29 cellular contexts compared by ENCODE assay signal in the genomic region with DNA sequence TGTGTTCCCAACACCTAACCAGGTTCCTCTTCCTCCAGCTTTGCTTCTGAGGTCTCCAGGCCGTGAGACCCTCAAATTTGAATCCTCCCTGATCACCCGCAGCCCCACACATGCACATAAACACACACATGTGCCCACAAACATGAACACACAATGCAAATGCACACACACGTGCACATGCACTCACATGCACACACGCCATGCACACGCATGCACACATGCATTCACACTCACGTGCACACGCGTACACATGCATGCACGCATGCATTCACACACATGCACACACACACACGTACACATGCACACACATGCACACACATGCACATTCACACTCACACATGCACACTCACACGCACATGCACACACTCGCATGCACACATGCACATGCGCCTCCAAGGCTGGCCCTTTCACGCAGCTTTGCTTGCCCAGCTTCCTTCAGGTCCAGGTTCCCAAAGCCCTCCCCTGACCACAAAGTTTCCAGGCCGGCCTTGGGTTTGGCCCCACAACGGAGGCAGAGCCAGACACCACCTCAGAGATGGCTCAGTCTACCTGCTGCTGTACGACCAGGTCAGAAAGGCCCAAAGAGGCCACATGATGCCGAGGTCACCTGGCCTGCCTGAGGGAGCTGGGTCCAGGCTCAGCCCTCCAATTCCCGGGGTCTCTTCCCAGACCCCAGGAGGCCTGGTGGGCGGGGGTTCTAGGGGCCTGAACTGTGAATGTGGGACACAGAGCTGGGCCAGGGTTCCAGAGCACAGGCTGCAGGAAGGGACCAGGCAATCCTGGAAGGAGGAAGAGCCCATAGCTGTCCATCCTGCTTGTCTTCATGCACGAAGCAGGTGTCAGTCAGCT. TPM values are rescaled to one million over a fixed set of nuclear protein-coding genes. Genes with fewer than 3 reads are reported as not detected.
"Had no signal": no experiment of that assay in that cellular context is flagged by ENCODE, and none has a peak within 500 bp of the region (broad histone marks: within the 10 kb centered on the region; RNA-seq: fewer than 3 reads in every experiment).

No MANE protein-coding gene starts in this region.

- H3K79me2 ChIP-seq: hepatocyte had no signal

- DNase-seq: activated B cell treated with CpG ODN at 0.5 μM for 24 hours; activated CD8-positive, alpha-beta memory T cell treated with anti-CD3 and anti-CD28 coated beads, Interleukin-2, amount 10 ng/mL, durations not matched to agents 7 days and 5 days; activated CD8-positive, alpha-beta T cell treated with anti-CD3 and anti-CD28 coated beads, Interleukin-2, amount 10 ng/mL, durations not matched to agents 7 days and 5 days; activated naive CD8-positive, alpha-beta T cell treated with anti-CD3 and anti-CD28 coated beads, Interleukin-2, amount 50 U/mL, for 24 hours; activated T-cell treated with anti-CD3 and anti-CD28 coated beads, Interleukin-2, amount 50 U/mL, for 48 hours; central memory CD4-positive, alpha-beta T cell; endodermal cell; esophagus squamous epithelium; foreskin melanocyte; islet precursor cell; stimulated activated CD4-positive, alpha-beta T cell treated with anti-CD3 and anti-CD28 coated beads, Interleukin-1b, Interleukin-23, amount 100 ng/mL, for 48 hours; stimulated activated CD4-positive, alpha-beta T cell treated with anti-CD3 and anti-CD28 coated beads, Interleukin-4, amount 100 ng/mL, for 4 hours; stimulated activated CD8-positive, alpha-beta memory T cell treated with anti-CD3 and anti-CD28 coated beads, Interleukin-4, amount 100 ng/mL, for 48 hours; stimulated activated naive CD8-positive, alpha-beta T cell treated with anti-CD3 and anti-CD28 coated beads, Interleukin-15, amount 100 ng/mL, for 72 hours; T-helper 2 cell had no signal

- H3K27ac Mint-ChIP-seq: activated B cell treated with CpG ODN at 0.5 μM for 24 hours; activated CD8-positive, alpha-beta memory T cell treated with anti-CD3 and anti-CD28 coated beads, Interleukin-2, amount 10 ng/mL, durations not matched to agents 7 days and 5 days; activated CD8-positive, alpha-beta T cell treated with anti-CD3 and anti-CD28 coated beads, Interleukin-2, amount 10 ng/mL, durations not matched to agents 7 days and 5 days; activated naive CD4-positive, alpha-beta T cell treated with anti-CD3 and anti-CD28 coated beads, Interleukin-2, amount 50 U/mL, for 24 hours; activated naive CD8-positive, alpha-beta T cell treated with anti-CD3 and anti-CD28 coated beads, Interleukin-2, amount 50 U/mL, for 24 hours; activated T-helper 2 cell treated with anti-CD3 and anti-CD28 coated beads, Interferon-gamma antibody, Interleukin-2, Interleukin-4, amounts not matched to agents 10 μg/mL and 5 μg/mL and 100 μg/mL, durations not matched to agents 14 hours and 24 hours and 36 hours; dendritic cell treated with granulocyte-macrophage colony-stimulating factor and Interleukin-4, amounts not matched to agents 40 ng/mL and 50 ng/mL, for 4 days; endodermal cell; progenitor cell of endocrine pancreas; stimulated activated memory B cell treated with anti-CD40 and anti-IgM and Interleukin-4, amounts not matched to agents 10 μg/mL and 1 μg/mL and 100 μg/mL, for 72 hours; stimulated activated naive CD8-positive, alpha-beta T cell treated with anti-CD3 and anti-CD28 coated beads, Interleukin-15, amount 100 ng/mL, for 72 hours had no signal

- ATAC-seq: activated CD8-positive, alpha-beta memory T cell treated with anti-CD3 and anti-CD28 coated beads, Interleukin-2, amount 10 ng/mL, durations not matched to agents 7 days and 5 days; activated CD8-positive, alpha-beta T cell treated with anti-CD3 and anti-CD28 coated beads, Interleukin-2, amount 10 ng/mL, durations not matched to agents 7 days and 5 days; activated naive CD8-positive, alpha-beta T cell treated with anti-CD3 and anti-CD28 coated beads, Interleukin-2, amount 50 U/mL, for 24 hours; stimulated activated memory B cell treated with anti-CD40 and anti-IgM and Interleukin-4, amounts not matched to agents 10 μg/mL and 1 μg/mL and 100 μg/mL, for 72 hours; stimulated activated naive CD8-positive, alpha-beta T cell treated with anti-CD3 and anti-CD28 coated beads, Interleukin-15, amount 100 ng/mL, for 72 hours had no signal

- H3K36me3 ChIP-seq: breast epithelium, esophagus squamous epithelium, ovary, upper lobe of left lung had no signal

- H3K9me3 ChIP-seq: breast epithelium, esophagus squamous epithelium, ovary, upper lobe of left lung had no signal

- H2AFZ ChIP-seq: hepatocyte had no signal

- H3K27me3 ChIP-seq: hepatocyte, ovary, upper lobe of left lung had no signal

- H3K27ac ChIP-seq: breast epithelium, hepatocyte, ovary, upper lobe of left lung had no signal

- H3K36me3 Mint-ChIP-seq: activated CD8-positive, alpha-beta memory T cell treated with anti-CD3 and anti-CD28 coated beads, Interleukin-2, amount 10 ng/mL, durations not matched to agents 7 days and 5 days; activated naive CD4-positive, alpha-beta T cell treated with anti-CD3 and anti-CD28 coated beads, Interleukin-2, amount 50 U/mL, for 24 hours; stimulated activated memory B cell treated with anti-CD40 and anti-IgM and Interleukin-4, amounts not matched to agents 10 μg/mL and 1 μg/mL and 100 μg/mL, for 72 hours had no signal

- H3K4me1 Mint-ChIP-seq: activated B cell treated with CpG ODN at 0.5 μM for 24 hours; activated CD8-positive, alpha-beta memory T cell treated with anti-CD3 and anti-CD28 coated beads, Interleukin-2, amount 10 ng/mL, durations not matched to agents 7 days and 5 days; endodermal cell had no signal

- H3K4me3 ChIP-seq: breast epithelium, esophagus squamous epithelium, hepatocyte, ovary, smooth muscle cell, upper lobe of left lung had no signal

- H3K4me3 Mint-ChIP-seq: activated B cell treated with CpG ODN at 0.5 μM for 24 hours; activated CD8-positive, alpha-beta memory T cell treated with anti-CD3 and anti-CD28 coated beads, Interleukin-2, amount 10 ng/mL, durations not matched to agents 7 days and 5 days; activated CD8-positive, alpha-beta T cell treated with anti-CD3 and anti-CD28 coated beads, Interleukin-2, amount 10 ng/mL, durations not matched to agents 7 days and 5 days; activated naive CD4-positive, alpha-beta T cell treated with anti-CD3 and anti-CD28 coated beads, Interleukin-2, amount 50 U/mL, for 24 hours; activated naive CD8-positive, alpha-beta T cell treated with anti-CD3 and anti-CD28 coated beads, Interleukin-2, amount 50 U/mL, for 24 hours; dendritic cell treated with granulocyte-macrophage colony-stimulating factor and Interleukin-4, amounts not matched to agents 40 ng/mL and 50 ng/mL, for 4 days; endodermal cell; stimulated activated memory B cell treated with anti-CD40 and anti-IgM and Interleukin-4, amounts not matched to agents 10 μg/mL and 1 μg/mL and 100 μg/mL, for 72 hours; stimulated activated naive CD8-positive, alpha-beta T cell treated with anti-CD3 and anti-CD28 coated beads, Interleukin-15, amount 100 ng/mL, for 72 hours had no signal

- H3K4me2 ChIP-seq: hepatocyte, smooth muscle cell had no signal

- H3K9me3 Mint-ChIP-seq: activated B cell treated with CpG ODN at 0.5 μM for 24 hours; activated naive CD4-positive, alpha-beta T cell treated with anti-CD3 and anti-CD28 coated beads, Interleukin-2, amount 50 U/mL, for 24 hours; activated naive CD8-positive, alpha-beta T cell treated with anti-CD3 and anti-CD28 coated beads, Interleukin-2, amount 50 U/mL, for 24 hours; activated T-helper 2 cell treated with anti-CD3 and anti-CD28 coated beads, Interferon-gamma antibody, Interleukin-2, Interleukin-4, amounts not matched to agents 10 μg/mL and 5 μg/mL and 100 μg/mL, durations not matched to agents 14 hours and 24 hours and 36 hours; dendritic cell treated with granulocyte-macrophage colony-stimulating factor and Interleukin-4, amounts not matched to agents 40 ng/mL and 50 ng/mL, for 4 days; endodermal cell; nephron; stimulated activated memory B cell treated with anti-CD40 and anti-IgM and Interleukin-4, amounts not matched to agents 10 μg/mL and 1 μg/mL and 100 μg/mL, for 72 hours; stimulated activated naive CD8-positive, alpha-beta T cell treated with anti-CD3 and anti-CD28 coated beads, Interleukin-15, amount 100 ng/mL, for 72 hours had no signal

RNA-seq across cellular contexts. Expression of a gene that starts 39.5 kb away (rescaled TPM):
- total RNA-seq: activated T-helper 2 cell treated with anti-CD3 and anti-CD28 coated beads, Interferon-gamma antibody, Interleukin-2, Interleukin-4, amounts not matched to agents 10 μg/mL and 5 μg/mL and 100 μg/mL, durations not matched to agents 14 hours and 24 hours and 36 hours; breast epithelium; endodermal cell; esophagus squamous epithelium; left ventricle myocardium superior; lung microvascular endothelial cell; ovary; progenitor cell of endocrine pancreas; renal cortical epithelial cell; smooth muscle cell had no signal
- polyA plus RNA-seq: ovary, smooth muscle cell had no signal
